ENCODE assay signal across 9 cellular contexts in the genomic region with DNA sequence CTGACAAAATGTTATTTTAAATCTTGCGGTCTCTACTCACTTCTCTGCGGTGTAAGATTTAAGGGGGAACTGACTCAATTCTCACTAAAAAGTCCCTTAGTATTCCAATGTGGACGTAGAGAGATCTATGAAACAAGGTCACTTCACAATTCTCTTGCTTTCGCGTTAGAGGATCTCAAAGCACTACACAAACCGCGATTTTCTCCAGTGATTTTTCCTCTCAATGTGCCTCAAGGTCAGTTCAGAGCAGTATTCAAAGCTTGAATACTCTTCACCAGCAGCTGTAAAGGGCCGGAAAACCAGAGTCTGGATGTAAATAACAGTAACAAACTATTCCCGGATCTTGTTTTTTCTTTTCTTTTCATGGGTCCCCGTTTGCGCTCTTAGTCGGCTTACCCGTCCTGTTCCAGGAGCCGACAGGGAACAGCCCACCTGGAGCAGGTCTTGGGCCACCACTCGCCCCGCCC.
DNase-seq lines count a peak whose midpoint lies in the region; ATAC-seq and TF ChIP-seq lines count a peak whose summit lies in the region.
"Had no signal": no experiment of that assay in that cellular context is flagged by ENCODE, and none has a peak within 500 bp of the region (broad histone marks: within the 10 kb centered on the region; RNA-seq: fewer than 3 reads in every experiment).

No MANE protein-coding gene starts in this region.

- intact Hi-C loops in CD4-positive, alpha-beta memory T cell (cut with micrococcal nuclease): loop anchor here (2.0 kb wide), 1 partner anchor 540 kb away; no protein-coding TSS in a partner anchor
- intact Hi-C loops in head of caudate nucleus (cut with DNase I): loop anchor here (5.0 to 10.0 kb wide), 5 partner anchors 196 to 537 kb away; no protein-coding TSS in a partner anchor
- intact Hi-C loops in mucosa of descending colon (cut with DNase I, micrococcal nuclease): no loop called here

- no peak overlapping the region for H2BK12ac ChIP-seq in trophoblast cell (ENCODE audit: low read length)

- no peaks in the 10 kb centered on the region for H3K9me3 ChIP-seq in CD4-positive, alpha-beta memory T cell (ENCODE audit: control insufficient read depth in 1 of 2, low read length in 2 of 2)
- H3K9me3 ChIP-seq in Peyer's patch (no peaks in the 10 kb centered on the region), trophoblast cell (ENCODE audit: insufficient read depth, low read depth, low read length) (no peaks in the 10 kb centered on the region), mucosa of descending colon (no peaks in the 10 kb centered on the region)

- H3K27me3 ChIP-seq in CD4-positive, alpha-beta memory T cell (ENCODE audit: insufficient read depth, low read length): peaks cover 37% of the 10 kb centered on the region
- H3K27me3 ChIP-seq in Peyer's patch (peaks cover 0 to 12% of the 10 kb centered on the region in 2 donors), trophoblast cell (ENCODE audit: insufficient read depth, low read length) (peaks cover 26% of the 10 kb centered on the region)

- H2BK120ac ChIP-seq in trophoblast cell (ENCODE audit: insufficient read depth, low read length, poor library complexity): no peak overlapping the region

- DNase-seq in CD4-positive, alpha-beta memory T cell: peak in 1 of 5 donors; percentile 19
- DNase-seq in Peyer's patch: peak in 1 of 3 donors; percentile 53
- DNase-seq in head of caudate nucleus: peak in 27 of 42 donors; percentile 46 to 86 (median 68)
- no peak for DNase-seq in trophoblast cell
- no peak for DNase-seq in NCI-H2171 (lab: John Stamatoyannopoulos, UW)
- DNase-seq in activated CD4-positive, alpha-beta T cell treated with anti-CD3 and anti-CD28 coated beads, Interleukin-2, amount 10 ng/mL, durations not matched to agents 7 days and 5 days: no peak
- DNase-seq in mucosa of descending colon: no peak

- peaks cover 0 to 21% (median 8%) of the 10 kb centered on the region in 8 donors for H3K9me3 Mint-ChIP-seq in CD4-positive, alpha-beta memory T cell
- H3K9me3 Mint-ChIP-seq in activated CD4-positive, alpha-beta T cell treated with anti-CD3 and anti-CD28 coated beads, Interleukin-2, amount 10 ng/mL, durations not matched to agents 7 days and 5 days: no peaks in the 10 kb centered on the region
- H3K9me3 Mint-ChIP-seq: activated naive CD4-positive, alpha-beta T cell treated with anti-CD3 and anti-CD28 coated beads, Interleukin-2, amount 50 U/mL, for 72 hours had no signal

- TF ChIP-seq CTCF in Peyer's patch (IDR thresholded peaks at IDR 0.05): no peak
- no peak for TF ChIP-seq CTCF in mucosa of descending colon (IDR thresholded peaks at IDR 0.05)

- no peak overlapping the region for H2AK5ac ChIP-seq in trophoblast cell (ENCODE audit: low read length)

- peaks cover 37% of the 10 kb centered on the region for H3K4me1 ChIP-seq in CD4-positive, alpha-beta memory T cell (ENCODE audit: insufficient read depth, low read length)
- H3K4me1 ChIP-seq in Peyer's patch (peaks cover 0 to 38% (median 0%) of the 10 kb centered on the region in 4 donors), trophoblast cell (ENCODE audit: control insufficient read depth in 1 of 2, insufficient read depth in 2 of 2, low read length in 2 of 2) (peaks cover 9 to 11% of the 10 kb centered on the region in 2 experiments), mucosa of descending colon (ENCODE audit: low read depth) (peaks cover 11% of the 10 kb centered on the region)

- H3K27ac Mint-ChIP-seq in CD4-positive, alpha-beta memory T cell: no peak overlapping the region
- H3K27ac Mint-ChIP-seq in activated CD4-positive, alpha-beta T cell treated with anti-CD3 and anti-CD28 coated beads, Interleukin-2, amount 10 ng/mL, durations not matched to agents 7 days and 5 days: no peak overlapping the region
- H3K27ac Mint-ChIP-seq: activated naive CD4-positive, alpha-beta T cell treated with anti-CD3 and anti-CD28 coated beads, Interleukin-2, amount 50 U/mL, for 72 hours had no signal

- no peak overlapping the region for H4K8ac ChIP-seq in trophoblast cell (ENCODE audit: low read depth, low read length)

- no peak overlapping the region for H3K14ac ChIP-seq in trophoblast cell (ENCODE audit: low read length)

- POLR2A ChIA-PET in CD4-positive, alpha-beta memory T cell (lab: Charles Lee; ENCODE audit: partially characterized antibody): no interaction called here
- POLR2A ChIA-PET in activated CD4-positive, alpha-beta T cell treated with anti-CD3 and anti-CD28 coated beads, Interleukin-2, amount 10 ng/mL, durations not matched to agents 7 days and 5 days (lab: Charles Lee): no interaction called here

- H2AFZ ChIP-seq in trophoblast cell (ENCODE audit: insufficient read depth, low read length, poor library complexity): peak overlapping the region; percentile 6

- peaks cover 9 to 17% (median 13%) of the 10 kb centered on the region in 4 donors for H3K4me1 Mint-ChIP-seq in CD4-positive, alpha-beta memory T cell
- H3K4me1 Mint-ChIP-seq in activated CD4-positive, alpha-beta T cell treated with anti-CD3 and anti-CD28 coated beads, Interleukin-2, amount 10 ng/mL, durations not matched to agents 7 days and 5 days: peaks cover 14% of the 10 kb centered on the region

- ATAC-seq in HG03280 (IDR thresholded peaks at IDR 0.05; ENCODE audit: unreplicated experiment): no peak
- ATAC-seq in mucosa of descending colon: no peak

- H3K79me2 ChIP-seq in trophoblast cell (ENCODE audit: control insufficient read depth, insufficient read depth, low read length, poor library complexity): no peaks in the 10 kb centered on the region

- no peak overlapping the region for H2BK5ac ChIP-seq in trophoblast cell (ENCODE audit: low read depth, low read length, poor library complexity)

- H3K79me1 ChIP-seq in trophoblast cell (ENCODE audit: low read length): no peaks in the 10 kb centered on the region

- peaks cover 19 to 20% of the 10 kb centered on the region in 2 donors for H3K27me3 Mint-ChIP-seq in CD4-positive, alpha-beta memory T cell
- H3K27me3 Mint-ChIP-seq in activated CD4-positive, alpha-beta T cell treated with anti-CD3 and anti-CD28 coated beads, Interleukin-2, amount 10 ng/mL, durations not matched to agents 7 days and 5 days: peaks cover 15% of the 10 kb centered on the region

- H3K4me3 ChIP-seq in CD4-positive, alpha-beta memory T cell (ENCODE audit: low read length in 2 of 2): peak overlapping the region; percentile 34 to 49
- peak overlapping the region in 3 of 4 donors; percentile 12 to 62 (median 47) for H3K4me3 ChIP-seq in Peyer's patch
- no peak overlapping the region for H3K4me3 ChIP-seq in trophoblast cell (ENCODE audit: low read depth, low read length)
- H3K4me3 ChIP-seq in mucosa of descending colon: no peak overlapping the region

- peaks cover 0 to 5% of the 10 kb centered on the region in 2 donors for H3K36me3 Mint-ChIP-seq in CD4-positive, alpha-beta memory T cell
- peaks cover 4% of the 10 kb centered on the region for H3K36me3 Mint-ChIP-seq in activated CD4-positive, alpha-beta T cell treated with anti-CD3 and anti-CD28 coated beads, Interleukin-2, amount 10 ng/mL, durations not matched to agents 7 days and 5 days (ENCODE audit: low read depth)

- peak overlapping the region; percentile 100 for H3K4me2 ChIP-seq in trophoblast cell (ENCODE audit: low read length)

- no peak overlapping the region for H3K9ac ChIP-seq in trophoblast cell (ENCODE audit: low read length)

- WGBS in trophoblast cell (ENCODE audit: extremely low coverage, insufficient coverage, insufficient read length): no CpG with 5 or more reads among the region's 16 CpGs

- H3K4ac ChIP-seq in trophoblast cell (ENCODE audit: low read depth, low read length): no peak overlapping the region

- CTCF ChIA-PET in CD4-positive, alpha-beta memory T cell (lab: Charles Lee; ENCODE audit: partially characterized antibody): interaction anchor here (1.2 kb wide), 1 partner anchor 462 kb away, joined by 3 read pairs; no protein-coding TSS in a partner anchor
- CTCF ChIA-PET in activated CD4-positive, alpha-beta T cell treated with anti-CD3 and anti-CD28 coated beads, Interleukin-2, amount 10 ng/mL, durations not matched to agents 7 days and 5 days (lab: Charles Lee): interaction anchor here (0.6 kb wide), 1 partner anchor 47 kb away, joined by 3 read pairs; no protein-coding TSS in a partner anchor

- no peak overlapping the region for H3K27ac ChIP-seq in CD4-positive, alpha-beta memory T cell (ENCODE audit: low read depth, low read length)
- H3K27ac ChIP-seq in Peyer's patch (no peak overlapping the region), trophoblast cell (ENCODE audit: low read depth, low read length) (no peak overlapping the region)

- no peak overlapping the region for H3K18ac ChIP-seq in trophoblast cell (ENCODE audit: low read length)

- H4K91ac ChIP-seq in trophoblast cell (ENCODE audit: low read depth, low read length): no peak overlapping the region

- H3K23ac ChIP-seq in trophoblast cell (ENCODE audit: low read length): no peak overlapping the region

- H4K12ac ChIP-seq in trophoblast cell (ENCODE audit: low read depth, low read length): no peak overlapping the region

- no peak overlapping the region for H3K4me3 Mint-ChIP-seq in CD4-positive, alpha-beta memory T cell
- no peak overlapping the region for H3K4me3 Mint-ChIP-seq in activated CD4-positive, alpha-beta T cell treated with anti-CD3 and anti-CD28 coated beads, Interleukin-2, amount 10 ng/mL, durations not matched to agents 7 days and 5 days

- H3K36me3 ChIP-seq in CD4-positive, alpha-beta memory T cell (ENCODE audit: insufficient read depth, low read length): no peaks in the 10 kb centered on the region
- H3K36me3 ChIP-seq in Peyer's patch (no peaks in the 10 kb centered on the region), trophoblast cell (ENCODE audit: control insufficient read depth in 1 of 2, insufficient read depth in 2 of 2, low read length in 2 of 2) (no peaks in the 10 kb centered on the region), mucosa of descending colon (ENCODE audit: low read depth) (no peaks in the 10 kb centered on the region)

- TF ChIP-seq POLR2A in Peyer's patch (IDR thresholded peaks at IDR 0.05): no peak

Comparison
In these comparisons a context has a peak if more than half of its experiments do, and no peak if none do; other contexts are left out.
1. DNase-seq: peak in head of caudate nucleus (27 of 42); none in trophoblast cell (0 of 2), NCI-H2171 (single experiment), activated CD4-positive, alpha-beta T cell treated with anti-CD3 and anti-CD28 coated beads, Interleukin-2, amount 10 ng/mL, durations not matched to agents 7 days and 5 days (single experiment) and mucosa of descending colon (0 of 3).
2. H3K4me3 ChIP-seq: peak in CD4-positive, alpha-beta memory T cell (2 of 2) and Peyer's patch (3 of 4); none in trophoblast cell (single experiment) and mucosa of descending colon (single experiment).
3. intact Hi-C loops: an anchor here in CD4-positive, alpha-beta memory T cell (2.0 kb wide) and head of caudate nucleus (5.0 to 10.0 kb wide); none called in mucosa of descending colon.